In the genomic region with DNA sequence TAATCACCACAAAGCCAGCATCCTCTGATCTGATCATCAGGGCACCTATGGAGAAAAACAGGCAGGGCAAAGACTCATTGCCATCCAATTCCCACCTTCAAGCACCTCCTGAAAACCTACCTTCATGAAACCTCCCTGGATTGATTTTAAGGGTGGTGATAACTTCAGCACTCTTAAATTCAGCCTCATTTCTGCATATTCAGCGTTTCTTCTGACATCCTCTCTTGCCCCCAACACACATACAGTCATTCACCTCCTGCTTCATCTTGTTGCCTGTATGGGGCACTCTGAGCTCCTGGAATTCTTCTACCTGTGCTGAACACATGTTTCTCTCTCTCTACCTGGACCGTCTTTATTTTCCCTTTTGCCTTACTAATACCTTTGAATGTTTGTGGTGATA, we compare ENCODE assay signal across 38 cellular contexts. TPM values are rescaled to one million over a fixed set of nuclear protein-coding genes. Genes with fewer than 3 reads are reported as not detected.
"Had no signal": no experiment of that assay in that cellular context is flagged by ENCODE, and none has a peak within 500 bp of the region (broad histone marks: within the 10 kb centered on the region; RNA-seq: fewer than 3 reads in every experiment).

No MANE protein-coding gene starts in this region.

- FAIRE-seq: astrocyte, TTC549 had no signal

- H3K9me3 ChIP-seq: adrenal gland, body of pancreas, breast epithelium had no signal

- H3K27ac Mint-ChIP-seq: activated B cell treated with CpG ODN at 0.5 μM for 24 hours; activated CD4-positive, alpha-beta memory T cell treated with anti-CD3 and anti-CD28 coated beads for 36 hours; activated CD4-positive, alpha-beta T cell treated with anti-CD3 and anti-CD28 coated beads, Interleukin-2, amount 10 ng/mL, durations not matched to agents 24 days and 14 days; activated CD8-positive, alpha-beta T cell treated with anti-CD3 and anti-CD28 coated beads for 36 hours; activated naive CD4-positive, alpha-beta T cell treated with anti-CD3 and anti-CD28 coated beads for 36 hours; activated naive CD4-positive, alpha-beta T cell treated with anti-CD3 and anti-CD28 coated beads, Interleukin-2, amount 50 U/mL, for 72 hours; activated naive CD8-positive, alpha-beta T cell treated with anti-CD3 and anti-CD28 coated beads for 36 hours; activated T-cell treated with anti-CD3 and anti-CD28 coated beads, Interleukin-2, amount 50 U/mL, for 72 hours; activated T-helper 1 cell treated with anti-CD3 and anti-CD28 coated beads, Interleukin-12 subunit alpha, Interleukin-12 subunit beta, Interleukin-2, Interleukin-4 antibody, amounts not matched to agents 30 ng/mL and 10 ng/mL and 1 ng/mL, durations not matched to agents 14 hours and 24 hours and 36 hours; activated T-helper 17 cell treated with anti-CD3 and anti-CD28 coated beads, Interleukin-2, amount 50 U/mL, for 72 hours; T-helper 1 cell treated with Interleukin-12 subunit alpha and Interleukin-12 subunit beta and Interleukin-4 antibody, amounts not matched to agents 30 μg/mL and 1 μg/mL, for 36 hours; T-helper 2 cell treated with Interferon-gamma antibody and Interleukin-4, amounts not matched to agents 5 μg/mL and 100 μg/mL, for 36 hours had no signal

- H3K36me3 Mint-ChIP-seq: activated CD4-positive, alpha-beta memory T cell treated with anti-CD3 and anti-CD28 coated beads for 36 hours; activated naive CD4-positive, alpha-beta T cell treated with anti-CD3 and anti-CD28 coated beads, Interleukin-2, amount 50 U/mL, for 72 hours; activated naive CD8-positive, alpha-beta T cell treated with anti-CD3 and anti-CD28 coated beads for 36 hours had no signal

- H3K4me1 Mint-ChIP-seq: activated B cell treated with CpG ODN at 0.5 μM for 24 hours; activated CD4-positive, alpha-beta T cell treated with anti-CD3 and anti-CD28 coated beads, Interleukin-2, amount 10 ng/mL, durations not matched to agents 24 days and 14 days; activated naive CD8-positive, alpha-beta T cell treated with anti-CD3 and anti-CD28 coated beads for 36 hours; activated T-helper 17 cell treated with anti-CD3 and anti-CD28 coated beads, Interleukin-2, amount 50 U/mL, for 72 hours had no signal

- DNase-seq: activated B cell treated with CpG ODN at 0.5 μM for 24 hours; activated CD4-positive, alpha-beta memory T cell treated with anti-CD3 and anti-CD28 coated beads for 36 hours; activated CD4-positive, alpha-beta T cell treated with anti-CD3 and anti-CD28 coated beads for 4 hours; activated CD4-positive, alpha-beta T cell treated with anti-CD3 and anti-CD28 coated beads, Interleukin-2, amount 10 ng/mL, durations not matched to agents 24 days and 14 days; activated CD4-positive, alpha-beta T cell treated with anti-CD3 and anti-CD28 coated beads, Interleukin-2, amount 50 U/mL, for 1 hour; activated CD4-positive, alpha-beta T cell treated with anti-CD3 and anti-CD28 coated beads, Interleukin-2, amount 50 U/mL, for 4 hours; activated CD4-positive, CD25-positive, alpha-beta regulatory T cell treated with anti-CD3 and anti-CD28 coated beads, Interleukin-2, amount 50 U/mL, for 72 hours; activated CD8-positive, alpha-beta memory T cell treated with anti-CD3 and anti-CD28 coated beads, Interleukin-2, amount 50 U/mL, for 4 hours; activated CD8-positive, alpha-beta T cell treated with anti-CD3 and anti-CD28 coated beads for 36 hours; activated effector memory CD4-positive, alpha-beta T cell treated with anti-CD3 and anti-CD28 coated beads, Interleukin-2, amount 50 U/mL, for 16 hours; activated gamma-delta T cell treated with Interleukin-2 at 50 U/mL for 16 hours; activated naive CD4-positive, alpha-beta T cell; activated naive CD4-positive, alpha-beta T cell treated with anti-CD3 and anti-CD28 coated beads for 36 hours; activated naive CD4-positive, alpha-beta T cell treated with anti-CD3 and anti-CD28 coated beads, Interleukin-2, amount 50 U/mL, for 16 hours; activated naive CD8-positive, alpha-beta T cell treated with anti-CD3 and anti-CD28 coated beads for 36 hours; activated T-cell treated with anti-CD3 and anti-CD28 coated beads for 4 hours; activated T-cell treated with anti-CD3 and anti-CD28 coated beads, Interleukin-2, amount 50 U/mL, for 1 hour; activated T-cell treated with anti-CD3 and anti-CD28 coated beads, Interleukin-2, amount 50 U/mL, for 4 hours; activated T-cell treated with anti-CD3 and anti-CD28 coated beads, Interleukin-2, amount 50 U/mL, for 72 hours; adrenal gland; amniotic stem cell; aorta; body of pancreas; brain microvascular endothelial cell; central memory CD4-positive, alpha-beta T cell; T-helper 2 cell; T-helper 9 cell had no signal

- H3K4me3 Mint-ChIP-seq: activated B cell treated with CpG ODN at 0.5 μM for 24 hours; activated CD4-positive, alpha-beta memory T cell treated with anti-CD3 and anti-CD28 coated beads for 36 hours; activated CD4-positive, alpha-beta T cell treated with anti-CD3 and anti-CD28 coated beads, Interleukin-2, amount 10 ng/mL, durations not matched to agents 24 days and 14 days; activated CD8-positive, alpha-beta T cell treated with anti-CD3 and anti-CD28 coated beads for 36 hours; activated naive CD4-positive, alpha-beta T cell treated with anti-CD3 and anti-CD28 coated beads for 36 hours; activated naive CD8-positive, alpha-beta T cell treated with anti-CD3 and anti-CD28 coated beads for 36 hours; activated T-cell treated with anti-CD3 and anti-CD28 coated beads, Interleukin-2, amount 50 U/mL, for 4 hours; activated T-cell treated with anti-CD3 and anti-CD28 coated beads, Interleukin-2, amount 50 U/mL, for 72 hours; activated T-helper 1 cell treated with anti-CD3 and anti-CD28 coated beads, Interleukin-12 subunit alpha, Interleukin-12 subunit beta, Interleukin-2, Interleukin-4 antibody, amounts not matched to agents 30 ng/mL and 10 ng/mL and 1 ng/mL, durations not matched to agents 14 hours and 24 hours and 36 hours; activated T-helper 17 cell treated with anti-CD3 and anti-CD28 coated beads, Interleukin-2, amount 50 U/mL, for 72 hours; T-helper 1 cell treated with Interleukin-12 subunit alpha and Interleukin-12 subunit beta and Interleukin-4 antibody, amounts not matched to agents 30 μg/mL and 1 μg/mL, for 36 hours; T-helper 2 cell treated with Interferon-gamma antibody and Interleukin-4, amounts not matched to agents 5 μg/mL and 100 μg/mL, for 36 hours had no signal

- H3K4me1 ChIP-seq: adrenal gland, body of pancreas, breast epithelium had no signal

- H3K27ac ChIP-seq: adrenal gland, body of pancreas, brain microvascular endothelial cell, breast epithelium, VCaP had no signal

- H3K36me3 ChIP-seq: adrenal gland, brain microvascular endothelial cell, breast epithelium had no signal

- H3K27me3 ChIP-seq: adrenal gland, body of pancreas, brain microvascular endothelial cell, breast epithelium had no signal

- H3K4me3 ChIP-seq: adrenal gland, body of pancreas, breast epithelium had no signal

- ATAC-seq: activated CD8-positive, alpha-beta T cell treated with anti-CD3 and anti-CD28 coated beads for 36 hours; activated naive CD4-positive, alpha-beta T cell treated with anti-CD3 and anti-CD28 coated beads, Interleukin-2, amount 50 U/mL, for 72 hours; activated T-cell treated with anti-CD3 and anti-CD28 coated beads, Interleukin-2, amount 50 U/mL, for 4 hours; activated T-cell treated with anti-CD3 and anti-CD28 coated beads, Interleukin-2, amount 50 U/mL, for 72 hours; activated T-helper 17 cell treated with anti-CD3 and anti-CD28 coated beads, Interleukin-2, amount 50 U/mL, for 72 hours; body of pancreas had no signal

- H3K9me3 Mint-ChIP-seq: activated B cell treated with CpG ODN at 0.5 μM for 24 hours; activated CD4-positive, alpha-beta memory T cell treated with anti-CD3 and anti-CD28 coated beads for 36 hours; activated CD4-positive, alpha-beta T cell treated with anti-CD3 and anti-CD28 coated beads, Interleukin-2, amount 10 ng/mL, durations not matched to agents 24 days and 14 days; activated CD8-positive, alpha-beta T cell treated with anti-CD3 and anti-CD28 coated beads for 36 hours; activated naive CD4-positive, alpha-beta T cell treated with anti-CD3 and anti-CD28 coated beads for 36 hours; activated naive CD4-positive, alpha-beta T cell treated with anti-CD3 and anti-CD28 coated beads, Interleukin-2, amount 50 U/mL, for 72 hours; activated naive CD8-positive, alpha-beta T cell treated with anti-CD3 and anti-CD28 coated beads for 36 hours; activated T-cell treated with anti-CD3 and anti-CD28 coated beads, Interleukin-2, amount 50 U/mL, for 4 hours; activated T-cell treated with anti-CD3 and anti-CD28 coated beads, Interleukin-2, amount 50 U/mL, for 72 hours; activated T-helper 1 cell treated with anti-CD3 and anti-CD28 coated beads, Interleukin-12 subunit alpha, Interleukin-12 subunit beta, Interleukin-2, Interleukin-4 antibody, amounts not matched to agents 30 ng/mL and 10 ng/mL and 1 ng/mL, durations not matched to agents 14 hours and 24 hours and 36 hours; activated T-helper 17 cell treated with anti-CD3 and anti-CD28 coated beads, Interleukin-2, amount 50 U/mL, for 72 hours; T-helper 1 cell treated with Interleukin-12 subunit alpha and Interleukin-12 subunit beta and Interleukin-4 antibody, amounts not matched to agents 30 μg/mL and 1 μg/mL, for 36 hours; T-helper 2 cell treated with Interferon-gamma antibody and Interleukin-4, amounts not matched to agents 5 μg/mL and 100 μg/mL, for 36 hours had no signal

RNA-seq across cellular contexts. Expression of gene FGF23, which starts 6.9 kb away (rescaled TPM):
- total RNA-seq: activated B cell treated with CpG ODN at 0.5 μM for 24 hours; activated CD4-positive, alpha-beta memory T cell treated with anti-CD3 and anti-CD28 coated beads for 36 hours; activated CD4-positive, alpha-beta T cell treated with anti-CD3 and anti-CD28 coated beads, Interleukin-2, amount 10 ng/mL, durations not matched to agents 24 days and 14 days; activated CD8-positive, alpha-beta memory T cell treated with anti-CD3 and anti-CD28 coated beads for 36 hours; activated CD8-positive, alpha-beta T cell treated with anti-CD3 and anti-CD28 coated beads for 36 hours; activated naive CD4-positive, alpha-beta T cell treated with anti-CD3 and anti-CD28 coated beads for 36 hours; activated naive CD4-positive, alpha-beta T cell treated with anti-CD3 and anti-CD28 coated beads, Interleukin-2, amount 50 U/mL, for 72 hours; activated naive CD8-positive, alpha-beta T cell treated with anti-CD3 and anti-CD28 coated beads for 36 hours; activated T-cell treated with anti-CD3 and anti-CD28 coated beads, Interleukin-2, amount 50 U/mL, for 4 hours; activated T-cell treated with anti-CD3 and anti-CD28 coated beads, Interleukin-2, amount 50 U/mL, for 72 hours; activated T-helper 1 cell treated with anti-CD3 and anti-CD28 coated beads, Interleukin-12 subunit alpha, Interleukin-12 subunit beta, Interleukin-2, Interleukin-4 antibody, amounts not matched to agents 30 ng/mL and 10 ng/mL and 1 ng/mL, durations not matched to agents 14 hours and 24 hours and 36 hours; activated T-helper 17 cell treated with anti-CD3 and anti-CD28 coated beads, Interleukin-2, amount 50 U/mL, for 72 hours; aorta; astrocyte; body of pancreas; breast epithelium; cerebellum had no signal
- polyA plus RNA-seq: aorta had no signal
